ENCODE assay signal across 1 cellular context in genomic region chr3:126679318-126679751, GRCh38.
TF ChIP-seq lines count a peak whose summit lies in the region.

No MANE protein-coding gene starts in this region.

TF ChIP-seq in A549, 52 proteins besides CTCF, POLR2A, EP300 and RAD21 (continued from another document):
- TF ChIP-seq REST (IDR thresholded peaks at IDR 0.05) (no peak), KDM1A (IDR thresholded peaks at IDR 0.05; ENCODE audit: low read depth) (no peak), FOSB (CRISPR knock-in tag; IDR thresholded peaks at IDR 0.05) (no peak), SMC3 (IDR thresholded peaks at IDR 0.05) (peak; percentile 79), ESRRA (IDR thresholded peaks at IDR 0.05; ENCODE audit: borderline replicate concordance, low read length) (no peak), HEYL (CRISPR knock-in tag; IDR thresholded peaks at IDR 0.05) (no peak), BHLHE40 (IDR thresholded peaks at IDR 0.05; ENCODE audit: low read depth, low read length) (0 out of 2 replicates have a peak, but pooled peaks have one; percentile 19), EHMT2 (IDR thresholded peaks at IDR 0.05; ENCODE audit: low read depth) (no peak), NPAS2 (CRISPR knock-in tag; IDR thresholded peaks at IDR 0.05; ENCODE audit: borderline replicate concordance) (no peak)
